In genomic region chr10:23438547-23439451, GRCh38 we compare ENCODE assay signal across 8 cellular contexts. TPM values are rescaled to one million over a fixed set of nuclear protein-coding genes. Genes with fewer than 3 reads are reported as not detected.
A peak's percentile ranks its signal among the peaks of the same experiment; 100 is the strongest.
DNase-seq lines count a peak whose midpoint lies in the region; ATAC-seq and TF ChIP-seq lines count a peak whose summit lies in the region.

Gene OTUD1 (plus strand): TSS chr10:23439075. CDS start chr10:23439458, 383 bp downstream.

- H3K4me1 Mint-ChIP-seq in activated naive CD4-positive, alpha-beta T cell treated with anti-CD3 and anti-CD28 coated beads, Interleukin-2, amount 50 U/mL, for 24 hours = peaks cover 40% of the 10 kb centered on the region

- H3K27ac ChIP-seq in MM.1S (ENCODE audit: low read length) = peak within 1 kb of the TSS; percentile 72
- no peak within 1 kb of the TSS for H3K27ac ChIP-seq in SK-N-MC
- peak within 1 kb of the TSS; percentile 89 for H3K27ac ChIP-seq in temporal lobe (ENCODE audit: low read depth, low read length)

- peaks cover 39% of the 10 kb centered on the region for H3K79me2 ChIP-seq in MM.1S (ENCODE audit: low read length)

- TF ChIP-seq CTCF in MM.1S (IDR thresholded peaks at IDR 0.05; ENCODE audit: low read length) (no peak), omental fat pad (IDR thresholded peaks at IDR 0.05) (no peak)

- H3K9ac ChIP-seq in MM.1S (ENCODE audit: low read length) (peak within 1 kb of the TSS; percentile 91), SK-N-MC (ENCODE audit: insufficient read length) (peak within 1 kb of the TSS; percentile 73)

- H3K4me3 Mint-ChIP-seq in activated naive CD4-positive, alpha-beta T cell treated with anti-CD3 and anti-CD28 coated beads, Interleukin-2, amount 50 U/mL, for 24 hours = peak within 1 kb of the TSS; percentile 80

- H2AFZ ChIP-seq in MM.1S (ENCODE audit: low read length) = peak within 1 kb of the TSS; percentile 93

- no peaks in the 10 kb centered on the region for H3K27me3 ChIP-seq in MM.1S (replicated peaks; ENCODE audit: insufficient read depth, low read length)

- ATAC-seq in omental fat pad (ENCODE audit: low FRiP score) = peak; percentile 95

- H3K4me1 ChIP-seq in MM.1S (ENCODE audit: low read length) = peaks cover 8% of the 10 kb centered on the region; the same call in 1 of the 2 replicates

- H3K36me3 ChIP-seq in MM.1S (replicated peaks; ENCODE audit: insufficient read depth, low read length) (no peaks in the 10 kb centered on the region), SK-N-MC (ENCODE audit: insufficient read depth, low read length) (no peaks in the 10 kb centered on the region)

- H3K9me3 Mint-ChIP-seq in activated naive CD4-positive, alpha-beta T cell treated with anti-CD3 and anti-CD28 coated beads, Interleukin-2, amount 50 U/mL, for 24 hours = no peaks in the 10 kb centered on the region

- peak; percentile 50 for DNase-seq in GM04503 (ENCODE audit: low read depth)
- peak; percentile 92 for DNase-seq in HCEC 1CT
- DNase-seq in MM.1S = peak; percentile 96
- no peak for DNase-seq in SK-N-MC (ENCODE audit: low read depth, low spot score)
- DNase-seq in glomerular endothelial cell (ENCODE audit: extremely low read depth, low read depth, low spot score) = no peak
- peak; percentile 82 for DNase-seq in omental fat pad (ENCODE audit: low spot score)

- H3K27ac Mint-ChIP-seq in activated naive CD4-positive, alpha-beta T cell treated with anti-CD3 and anti-CD28 coated beads, Interleukin-2, amount 50 U/mL, for 24 hours = peak within 1 kb of the TSS; percentile 88

- no peaks in the 10 kb centered on the region for H3K9me2 ChIP-seq in MM.1S (replicated peaks; ENCODE audit: insufficient read depth, low read length)

- H3K4me3 ChIP-seq in MM.1S (ENCODE audit: low read length) (peak within 1 kb of the TSS; percentile 87), SK-N-MC (peak within 1 kb of the TSS; percentile 83)

- H3F3A ChIP-seq in MM.1S (ENCODE audit: insufficient read depth, low read length) = 0 out of 2 replicates have a peak, but pooled peaks cover 14% of the 10 kb centered on the region

- H4K20me1 ChIP-seq in MM.1S (ENCODE audit: insufficient read depth, low read length) = no peaks in the 10 kb centered on the region

- no peaks in the 10 kb centered on the region for H3K27me3 Mint-ChIP-seq in activated naive CD4-positive, alpha-beta T cell treated with anti-CD3 and anti-CD28 coated beads, Interleukin-2, amount 50 U/mL, for 24 hours

- H3K36me3 Mint-ChIP-seq in activated naive CD4-positive, alpha-beta T cell treated with anti-CD3 and anti-CD28 coated beads, Interleukin-2, amount 50 U/mL, for 24 hours = peaks cover 10% of the 10 kb centered on the region

- no peaks in the 10 kb centered on the region for H3K9me3 ChIP-seq in MM.1S (replicated peaks; ENCODE audit: insufficient read depth, low read length)
- H3K9me3 ChIP-seq in SK-N-MC (ENCODE audit: low read depth, low read length) = no peaks in the 10 kb centered on the region

- peak within 1 kb of the TSS; percentile 87; the same call in 1 of the 2 replicates for H3K4me2 ChIP-seq in MM.1S (ENCODE audit: low read depth, low read length)

RNA-seq across cellular contexts. Expression of gene OTUD1, which starts in this region (rescaled TPM):
- total RNA-seq in glomerular endothelial cell (7.9 and 14.2 TPM in 2 replicates), omental fat pad (10 to 100 TPM; 10.2 to 16.4 (median 11.2) TPM), temporal lobe (12.8 TPM)

Comparison
In these comparisons a context has a peak if more than half of its experiments do, and no peak if none do; other contexts are left out.
1. DNase-seq: peak in GM04503 (single experiment), HCEC 1CT (single experiment), MM.1S (single experiment) and omental fat pad (single experiment); none in SK-N-MC (single experiment) and glomerular endothelial cell (single experiment).